ENCODE assay signal across 14 cellular contexts in genomic region chr14:71021347-71022014, GRCh38.
DNase-seq lines count a peak whose midpoint lies in the region; ATAC-seq and FAIRE-seq lines count a peak whose summit lies in the region.
"Had no signal": no experiment of that assay in that cellular context is flagged by ENCODE, and none has a peak within 500 bp of the region (broad histone marks: within the 10 kb centered on the region; RNA-seq: fewer than 3 reads in every experiment).

No MANE protein-coding gene starts in this region.

- no peaks in the 10 kb centered on the region for H3K9me3 Mint-ChIP-seq in activated naive CD4-positive, alpha-beta T cell treated with anti-CD3 and anti-CD28 coated beads, Interleukin-2, amount 50 U/mL, for 72 hours

- H3K9me3 ChIP-seq in SJCRH30 (replicated peaks): no peaks in the 10 kb centered on the region
- H3K9me3 ChIP-seq: adrenal gland, Caco-2, mucosa of descending colon had no signal

- peaks cover 19 to 52% of the 10 kb centered on the region in 2 donors for H3K36me3 Mint-ChIP-seq in activated naive CD4-positive, alpha-beta T cell treated with anti-CD3 and anti-CD28 coated beads, Interleukin-2, amount 50 U/mL, for 72 hours

- peak; percentile 58 to 84 for ATAC-seq in activated naive CD4-positive, alpha-beta T cell treated with anti-CD3 and anti-CD28 coated beads, Interleukin-2, amount 50 U/mL, for 72 hours
- ATAC-seq in GM18858 (IDR thresholded peaks at IDR 0.05; ENCODE audit: unreplicated experiment): no peak
- ATAC-seq in GM19463 (IDR thresholded peaks at IDR 0.05; ENCODE audit: unreplicated experiment): no peak
- no peak for ATAC-seq in HG02840 (IDR thresholded peaks at IDR 0.05; ENCODE audit: low FRiP score, unreplicated experiment)
- ATAC-seq: GM23338, mucosa of descending colon had no signal

- H3K27me3 ChIP-seq in SJCRH30: no peaks in the 10 kb centered on the region
- H3K27me3 ChIP-seq: adrenal gland had no signal

- H3K27ac ChIP-seq in SJCRH30: peak overlapping the region; percentile 26; the same call in 1 of the 2 replicates

- no peak for DNase-seq in activated naive CD4-positive, alpha-beta T cell treated with anti-CD3 and anti-CD28 coated beads, Interleukin-2, amount 50 U/mL, for 72 hours (ENCODE audit: low spot score in 2 of 2)
- no peak for DNase-seq in activated naive CD4-positive, alpha-beta T cell treated with Interleukin-2 at 50 U/mL for 16 hours
- DNase-seq in SJCRH30 (peak in 1 of 2 experiments; percentile 14), fibroblast of peridontal ligament (ENCODE audit: extremely low read depth) (peak; percentile 45), urothelium cell line (ENCODE audit: low spot score) (peak; percentile 61)
- DNase-seq: adrenal gland, Caco-2, mucosa of descending colon, NCI-H345, T-helper 9 cell had no signal

- peak; percentile 30 for FAIRE-seq in urothelium cell line (lab: Jason Lieb, UNC)

- H3K27ac Mint-ChIP-seq in activated naive CD4-positive, alpha-beta T cell treated with anti-CD3 and anti-CD28 coated beads, Interleukin-2, amount 50 U/mL, for 72 hours: peak overlapping the region; percentile 2 to 79
- H3K27ac Mint-ChIP-seq: GM23338 had no signal

- H3K36me3 ChIP-seq in SJCRH30: peaks cover 19% of the 10 kb centered on the region

- peaks cover 11% of the 10 kb centered on the region for H3K4me1 ChIP-seq in SJCRH30

- H3K4me3 ChIP-seq in SJCRH30: no peak overlapping the region
- H3K4me3 ChIP-seq: adrenal gland, GM23338, mucosa of descending colon had no signal

Comparison
In these comparisons a context has a peak if more than half of its experiments do, and no peak if none do; other contexts are left out.
1. ATAC-seq: peak in activated naive CD4-positive, alpha-beta T cell treated with anti-CD3 and anti-CD28 coated beads, Interleukin-2, amount 50 U/mL, for 72 hours (2 of 2); none in GM18858 (single experiment), GM19463 (single experiment) and HG02840 (single experiment).
2. DNase-seq: peak in fibroblast of peridontal ligament (single experiment) and urothelium cell line (single experiment); none in activated naive CD4-positive, alpha-beta T cell treated with anti-CD3 and anti-CD28 coated beads, Interleukin-2, amount 50 U/mL, for 72 hours (0 of 2) and activated naive CD4-positive, alpha-beta T cell treated with Interleukin-2 at 50 U/mL for 16 hours (single experiment).